Comparison of ENCODE assay signal across 8 cellular contexts in the genomic region with DNA sequence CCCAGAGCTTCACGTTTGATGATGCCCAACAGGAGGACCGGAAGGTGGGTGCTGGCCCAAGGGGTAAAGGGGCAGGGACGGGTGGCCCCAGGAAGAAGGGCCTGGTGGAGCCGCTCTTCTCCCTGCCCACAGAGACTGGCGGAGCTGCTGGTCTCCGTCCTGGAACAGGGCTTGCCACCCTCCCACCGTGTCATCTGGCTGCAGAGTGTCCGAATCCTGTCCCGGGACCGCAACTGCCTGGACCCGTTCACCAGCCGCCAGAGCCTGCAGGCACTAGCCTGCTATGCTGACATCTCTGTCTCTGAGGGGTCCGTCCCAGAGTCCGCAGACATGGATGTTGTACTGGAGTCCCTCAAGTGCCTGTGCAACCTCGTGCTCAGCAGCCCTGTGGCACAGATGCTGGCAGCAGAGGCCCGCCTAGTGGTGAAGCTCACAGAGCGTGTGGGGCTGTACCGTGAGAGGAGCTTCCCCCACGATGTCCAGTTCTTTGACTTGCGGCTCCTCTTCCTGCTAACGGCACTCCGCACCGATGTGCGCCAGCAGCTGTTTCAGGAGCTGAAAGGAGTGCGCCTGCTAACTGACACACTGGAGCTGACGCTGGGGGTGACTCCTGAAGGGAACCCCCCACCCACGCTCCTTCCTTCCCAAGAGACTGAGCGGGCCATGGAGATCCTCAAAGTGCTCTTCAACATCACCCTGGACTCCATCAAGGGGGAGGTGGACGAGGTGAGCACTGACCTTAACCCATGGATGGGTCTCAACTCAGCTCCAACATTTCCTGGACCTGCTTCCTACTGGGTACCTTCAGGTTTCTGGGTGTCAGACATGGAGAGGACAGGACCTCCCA. TPM values are rescaled to one million over a fixed set of nuclear protein-coding genes. Genes with fewer than 3 reads are reported as not detected.
DNase-seq lines count a peak whose midpoint lies in the region; ATAC-seq and TF ChIP-seq lines count a peak whose summit lies in the region.

No MANE protein-coding gene starts in this region.

- H3K4me3 ChIP-seq in HUES6 (ENCODE audit: low read depth, low read length), result peak overlapping the region; percentile 92
- peak overlapping the region; percentile 86 to 100 (median 93) for H3K4me3 ChIP-seq in breast epithelium

- DNase-seq in ACHN, result peak; percentile 19
- DNase-seq in breast epithelium (ENCODE audit: low spot score in 2 of 2), result no peak
- DNase-seq in mesenteric fat pad (ENCODE audit: low spot score), result peak; percentile 82
- no peak for DNase-seq in ecto neural progenitor cell (ENCODE audit: low spot score)
- no peak for DNase-seq in HT-29 (ENCODE audit: low spot score)

- intact Hi-C loops in breast epithelium (cut with DNase I; ENCODE audit: low total_unique reads), result no loop called here

- no peaks in the 10 kb centered on the region for H3K9me3 ChIP-seq in HUES6 (ENCODE audit: control insufficient read depth, insufficient read depth, low read depth, low read length)
- no peaks in the 10 kb centered on the region for H3K9me3 ChIP-seq in breast epithelium

- H3K27ac ChIP-seq in HUES6 (ENCODE audit: low read depth, low read length), result peak overlapping the region; percentile 32; the same call in 1 of the 2 replicates
- H3K27ac ChIP-seq in breast epithelium, result peak overlapping the region; percentile 99 to 100

- H3K4me1 ChIP-seq in HUES6 (ENCODE audit: control insufficient read depth, insufficient read depth, low read length) (peaks cover 16% of the 10 kb centered on the region), breast epithelium (peaks cover 15 to 24% of the 10 kb centered on the region in 2 donors)

- no peak for TF ChIP-seq CTCF in breast epithelium (IDR thresholded peaks at IDR 0.05)

- ATAC-seq in HG03520 (IDR thresholded peaks at IDR 0.05; ENCODE audit: unreplicated experiment) (no peak), GM18505 (IDR thresholded peaks at IDR 0.05; ENCODE audit: unreplicated experiment) (no peak)

- H3K9ac ChIP-seq in HUES6 (ENCODE audit: low read length), result peak overlapping the region; percentile 91

- in situ Hi-C loops in ACHN (cut with HindIII; ENCODE audit: low pct_ligation_motif_present, low pct_unique_long_range_greater_than_20kb, low sequenced_read_pairs), result no loop called here

- H3K36me3 ChIP-seq in HUES6 (ENCODE audit: control insufficient read depth, insufficient read depth, low read length) (peaks cover 65% of the 10 kb centered on the region), breast epithelium (peaks cover 10% of the 10 kb centered on the region)

- TF ChIP-seq POLR2A in breast epithelium (IDR thresholded peaks at IDR 0.05), result no peak
- TF ChIP-seq POLR2A in GM18505 (IDR thresholded peaks at IDR 0.05; ENCODE audit: borderline replicate concordance, extremely low read depth, insufficient read depth, insufficient read length), result no peak

- H3K27me3 ChIP-seq in HUES6 (ENCODE audit: control insufficient read depth, insufficient read depth, low read length) (no peaks in the 10 kb centered on the region), breast epithelium (no peaks in the 10 kb centered on the region)

RNA-seq across cellular contexts. Expression of a gene that starts 2.0 kb away (rescaled TPM):
- total RNA-seq in breast epithelium (10 to 100 TPM; 76.5 to 90.8 (median 77.0) TPM), mesenteric fat pad (107 TPM)
- 253 and 283 TPM in 2 replicates for total RNA-seq in HT-29 (2014; rRNA removed; shearing (Covaris generic))

RNA-seq across cellular contexts. Expression of a gene that starts 2.3 kb away (rescaled TPM):
- total RNA-seq in breast epithelium, result 10 to 100 TPM; 25.6 to 30.4 (median 28.5) TPM
- 53.4 TPM for total RNA-seq in mesenteric fat pad
- 45.6 and 47.9 TPM in 2 replicates for total RNA-seq in HT-29 (2014; rRNA removed; shearing (Covaris generic))

RNA-seq across cellular contexts. Expression of a gene that starts 16.6 kb away (rescaled TPM):
- not detected for total RNA-seq in breast epithelium
- total RNA-seq in mesenteric fat pad, result not detected
- not detected in 2 replicates for total RNA-seq in HT-29 (2014; rRNA removed; shearing (Covaris generic))

RNA-seq across cellular contexts. Expression of a gene that starts 26.6 kb away (rescaled TPM):
- total RNA-seq in breast epithelium (10 to 100 TPM; 17.3 to 21.4 (median 19.3) TPM), mesenteric fat pad (14.1 TPM)
- 8.6 and 11.5 TPM in 2 replicates for total RNA-seq in HT-29 (2014; rRNA removed; shearing (Covaris generic))

RNA-seq across cellular contexts. Expression of a gene that starts 27.3 kb away (rescaled TPM):
- 100 to 1,000 TPM in 2 of 3 donors, 10 to 100 TPM in 1; 96.0 to 114 (median 106) TPM for total RNA-seq in breast epithelium
- 100 TPM for total RNA-seq in mesenteric fat pad
- total RNA-seq in HT-29 (2014; rRNA removed; shearing (Covaris generic)), result 235 TPM in 2 replicates

Comparison
In these comparisons a context has a peak if more than half of its experiments do, and no peak if none do; other contexts are left out.
1. DNase-seq: peak in ACHN (single experiment) and mesenteric fat pad (single experiment); none in breast epithelium (0 of 2), ecto neural progenitor cell (single experiment) and HT-29 (single experiment).